ENCODE assay signal across 34 cellular contexts in genomic region chr7:10312942-10313341, GRCh38.
"Had no signal": no experiment of that assay in that cellular context is flagged by ENCODE, and none has a peak within 500 bp of the region (broad histone marks: within the 10 kb centered on the region; RNA-seq: fewer than 3 reads in every experiment).

No MANE protein-coding gene starts in this region.

- H3K27me3 ChIP-seq: adrenal gland, body of pancreas, brain microvascular endothelial cell, breast epithelium had no signal

- H3K27ac ChIP-seq: adrenal gland, body of pancreas, brain microvascular endothelial cell, breast epithelium, VCaP had no signal

- ATAC-seq: activated CD8-positive, alpha-beta T cell treated with anti-CD3 and anti-CD28 coated beads for 36 hours; activated naive CD4-positive, alpha-beta T cell treated with anti-CD3 and anti-CD28 coated beads, Interleukin-2, amount 50 U/mL, for 72 hours; activated T-cell treated with anti-CD3 and anti-CD28 coated beads, Interleukin-2, amount 50 U/mL, for 4 hours; activated T-cell treated with anti-CD3 and anti-CD28 coated beads, Interleukin-2, amount 50 U/mL, for 72 hours; activated T-helper 17 cell treated with anti-CD3 and anti-CD28 coated beads, Interleukin-2, amount 50 U/mL, for 72 hours; body of pancreas; T-helper 17 cell had no signal

- FAIRE-seq: astrocyte, colon, TTC549 had no signal

- H3K9me3 ChIP-seq: adrenal gland, body of pancreas, breast epithelium had no signal

- H3K4me1 ChIP-seq: adrenal gland, body of pancreas, breast epithelium had no signal

- DNase-seq: activated B cell treated with CpG ODN at 0.5 μM for 24 hours; activated CD4-positive, alpha-beta memory T cell treated with anti-CD3 and anti-CD28 coated beads for 36 hours; activated CD4-positive, alpha-beta T cell treated with anti-CD3 and anti-CD28 coated beads for 4 hours; activated CD4-positive, alpha-beta T cell treated with anti-CD3 and anti-CD28 coated beads, Interleukin-2, amount 10 ng/mL, durations not matched to agents 24 days and 14 days; activated CD4-positive, alpha-beta T cell treated with anti-CD3 and anti-CD28 coated beads, Interleukin-2, amount 50 U/mL, for 1 hour; activated CD4-positive, alpha-beta T cell treated with anti-CD3 and anti-CD28 coated beads, Interleukin-2, amount 50 U/mL, for 4 hours; activated CD4-positive, CD25-positive, alpha-beta regulatory T cell treated with anti-CD3 and anti-CD28 coated beads, Interleukin-2, amount 50 U/mL, for 72 hours; activated CD8-positive, alpha-beta memory T cell treated with anti-CD3 and anti-CD28 coated beads, Interleukin-2, amount 50 U/mL, for 4 hours; activated CD8-positive, alpha-beta T cell treated with anti-CD3 and anti-CD28 coated beads for 36 hours; activated effector memory CD4-positive, alpha-beta T cell treated with anti-CD3 and anti-CD28 coated beads, Interleukin-2, amount 50 U/mL, for 16 hours; activated gamma-delta T cell treated with Interleukin-2 at 50 U/mL for 16 hours; activated naive CD4-positive, alpha-beta T cell; activated naive CD4-positive, alpha-beta T cell treated with anti-CD3 and anti-CD28 coated beads for 36 hours; activated naive CD4-positive, alpha-beta T cell treated with anti-CD3 and anti-CD28 coated beads, Interleukin-2, amount 50 U/mL, for 16 hours; activated naive CD8-positive, alpha-beta T cell treated with anti-CD3 and anti-CD28 coated beads for 36 hours; activated T-cell treated with anti-CD3 and anti-CD28 coated beads for 4 hours; activated T-cell treated with anti-CD3 and anti-CD28 coated beads, Interleukin-2, amount 50 U/mL, for 1 hour; activated T-cell treated with anti-CD3 and anti-CD28 coated beads, Interleukin-2, amount 50 U/mL, for 4 hours; activated T-cell treated with anti-CD3 and anti-CD28 coated beads, Interleukin-2, amount 50 U/mL, for 72 hours; adrenal gland; amniotic stem cell; aorta; body of pancreas; brain microvascular endothelial cell; central memory CD4-positive, alpha-beta T cell; T-helper 17 cell; T-helper 9 cell had no signal

- H3K4me3 ChIP-seq: adrenal gland, body of pancreas, breast epithelium had no signal

- H3K36me3 ChIP-seq: adrenal gland, brain microvascular endothelial cell, breast epithelium had no signal
